Comparison of ENCODE assay signal across 17 cellular contexts in the genomic region with DNA sequence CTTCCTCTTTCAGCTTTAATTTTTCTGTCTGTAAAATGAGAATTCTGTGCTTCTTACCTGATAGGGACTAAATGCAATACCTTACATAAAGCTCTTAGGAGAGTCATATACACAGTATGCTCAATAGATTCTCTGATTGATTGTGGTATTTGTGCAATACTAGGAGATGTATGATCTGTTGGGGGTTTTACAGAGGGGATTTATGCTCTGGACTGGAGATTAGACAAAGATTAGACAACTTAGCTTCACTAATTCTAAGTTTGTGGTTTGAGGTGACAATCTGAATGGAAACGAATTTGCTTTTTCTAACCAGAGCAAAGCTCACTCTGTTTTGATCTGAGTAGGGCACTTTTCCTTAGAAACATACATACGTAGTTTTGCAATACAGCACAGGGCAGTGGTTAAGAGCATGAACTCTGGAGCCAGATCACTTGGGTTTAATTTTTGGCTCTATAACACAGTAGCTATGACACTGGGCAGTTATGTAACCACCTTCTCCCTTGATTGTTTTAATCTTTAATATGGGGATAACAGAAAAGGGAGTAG.
A peak's percentile ranks its signal among the peaks of the same experiment; 100 is the strongest.
DNase-seq lines count a peak whose midpoint lies in the region; ATAC-seq and TF ChIP-seq lines count a peak whose summit lies in the region.
"Had no signal": no experiment of that assay in that cellular context is flagged by ENCODE, and none has a peak within 500 bp of the region (broad histone marks: within the 10 kb centered on the region; RNA-seq: fewer than 3 reads in every experiment).

No MANE protein-coding gene starts in this region.

- peaks cover 0 to 14% (median 0%) of the 10 kb centered on the region in 4 donors for H3K4me1 ChIP-seq in right lobe of liver
- H3K4me1 ChIP-seq in right cardiac atrium (ENCODE audit: control insufficient read depth, insufficient read depth, low read length): no peaks in the 10 kb centered on the region
- H3K4me1 ChIP-seq: Caco-2 had no signal

- H3K4me3 ChIP-seq in right lobe of liver (no peak overlapping the region), right cardiac atrium (ENCODE audit: low read length) (no peak overlapping the region)
- H3K4me3 ChIP-seq: HAP-1, PC-9 had no signal

- TF ChIP-seq POLR2A in right lobe of liver (IDR thresholded peaks at IDR 0.05): no peak

- H3K9me3 ChIP-seq in right lobe of liver (no peaks in the 10 kb centered on the region), right cardiac atrium (ENCODE audit: control insufficient read depth, low read length) (no peaks in the 10 kb centered on the region)
- H3K9me3 ChIP-seq: Caco-2, HAP-1 had no signal

- ATAC-seq in GM19463 (IDR thresholded peaks at IDR 0.05; ENCODE audit: unreplicated experiment) (peak; percentile 45), right lobe of liver (peak; percentile 82 to 95 (median 88)), right cardiac atrium (no peak), GM19023 (IDR thresholded peaks at IDR 0.05; ENCODE audit: unreplicated experiment) (no peak), GM21526 (IDR thresholded peaks at IDR 0.05; ENCODE audit: low FRiP score, unreplicated experiment) (no peak)

- no peak overlapping the region for H3K4me3 Mint-ChIP-seq in activated CD4-positive, alpha-beta T cell treated with anti-CD3 and anti-CD28 coated beads, Interleukin-2, amount 10 ng/mL, durations not matched to agents 24 days and 14 days
- H3K4me3 Mint-ChIP-seq in activated T-helper 1 cell treated with anti-CD3 and anti-CD28 coated beads, Interleukin-12 subunit alpha, Interleukin-12 subunit beta, Interleukin-2, Interleukin-4 antibody, amounts not matched to agents 30 ng/mL and 10 ng/mL and 1 ng/mL, durations not matched to agents 14 hours and 24 hours and 36 hours: no peak overlapping the region

- 15% methylated on average over 2 of the region's 2 CpGs for whole genome bisulfite sequencing in right lobe of liver (ENCODE audit: insufficient coverage, low coverage, low lambda C conversion rate, missing lambda C conversion rate)
- WGBS in right cardiac atrium: 82% methylated on average over 2 of the region's 2 CpGs

- H3K27ac ChIP-seq in right lobe of liver (peak overlapping the region in 1 of 3 donors; percentile 81), right cardiac atrium (ENCODE audit: low read length) (no peak overlapping the region)
- H3K27ac ChIP-seq: C4-2B, KMS-11, PC-9 had no signal

- H3K27me3 Mint-ChIP-seq in activated CD4-positive, alpha-beta T cell treated with anti-CD3 and anti-CD28 coated beads, Interleukin-2, amount 10 ng/mL, durations not matched to agents 24 days and 14 days: peaks cover 16% of the 10 kb centered on the region
- H3K27me3 Mint-ChIP-seq in activated T-helper 1 cell treated with anti-CD3 and anti-CD28 coated beads, Interleukin-12 subunit alpha, Interleukin-12 subunit beta, Interleukin-2, Interleukin-4 antibody, amounts not matched to agents 30 ng/mL and 10 ng/mL and 1 ng/mL, durations not matched to agents 14 hours and 24 hours and 36 hours (ENCODE audit: insufficient read depth): peaks cover 5% of the 10 kb centered on the region

- intact Hi-C loops in activated CD4-positive, alpha-beta T cell treated with anti-CD3 and anti-CD28 coated beads, Interleukin-2, amount 10 ng/mL, durations not matched to agents 24 days and 14 days (cut with micrococcal nuclease): no loop called here
- intact Hi-C loops in activated T-helper 1 cell treated with anti-CD3 and anti-CD28 coated beads, Interleukin-12 subunit alpha, Interleukin-12 subunit beta, Interleukin-2, Interleukin-4 antibody, amounts not matched to agents 30 ng/mL and 10 ng/mL and 1 ng/mL, durations not matched to agents 14 hours and 24 hours and 36 hours (cut with micrococcal nuclease): no loop called here
- intact Hi-C loops in right lobe of liver (cut with DNase I) (no loop called here), right cardiac atrium (cut with DNase I) (no loop called here)

- no peaks in the 10 kb centered on the region for H3K36me3 ChIP-seq in right lobe of liver
- H3K36me3 ChIP-seq: HAP-1 had no signal

- H3K36me3 Mint-ChIP-seq in activated CD4-positive, alpha-beta T cell treated with anti-CD3 and anti-CD28 coated beads, Interleukin-2, amount 10 ng/mL, durations not matched to agents 24 days and 14 days (ENCODE audit: low read depth): no peaks in the 10 kb centered on the region
- no peaks in the 10 kb centered on the region for H3K36me3 Mint-ChIP-seq in activated T-helper 1 cell treated with anti-CD3 and anti-CD28 coated beads, Interleukin-12 subunit alpha, Interleukin-12 subunit beta, Interleukin-2, Interleukin-4 antibody, amounts not matched to agents 30 ng/mL and 10 ng/mL and 1 ng/mL, durations not matched to agents 14 hours and 24 hours and 36 hours (ENCODE audit: low read depth)

- peak overlapping the region; percentile 7 for H3K27ac Mint-ChIP-seq in activated CD4-positive, alpha-beta T cell treated with anti-CD3 and anti-CD28 coated beads, Interleukin-2, amount 10 ng/mL, durations not matched to agents 24 days and 14 days
- H3K27ac Mint-ChIP-seq in activated T-helper 1 cell treated with anti-CD3 and anti-CD28 coated beads, Interleukin-12 subunit alpha, Interleukin-12 subunit beta, Interleukin-2, Interleukin-4 antibody, amounts not matched to agents 30 ng/mL and 10 ng/mL and 1 ng/mL, durations not matched to agents 14 hours and 24 hours and 36 hours: peak overlapping the region; percentile 0

- H3K4me1 Mint-ChIP-seq in activated CD4-positive, alpha-beta T cell treated with anti-CD3 and anti-CD28 coated beads, Interleukin-2, amount 10 ng/mL, durations not matched to agents 24 days and 14 days: peaks cover 9% of the 10 kb centered on the region
- peaks cover 8% of the 10 kb centered on the region for H3K4me1 Mint-ChIP-seq in activated T-helper 1 cell treated with anti-CD3 and anti-CD28 coated beads, Interleukin-12 subunit alpha, Interleukin-12 subunit beta, Interleukin-2, Interleukin-4 antibody, amounts not matched to agents 30 ng/mL and 10 ng/mL and 1 ng/mL, durations not matched to agents 14 hours and 24 hours and 36 hours (ENCODE audit: low read depth)

- TF ChIP-seq CTCF in right lobe of liver (IDR thresholded peaks at IDR 0.05): no peak

- H3K27me3 ChIP-seq in right lobe of liver: no peaks in the 10 kb centered on the region
- no peaks in the 10 kb centered on the region for H3K27me3 ChIP-seq in right cardiac atrium (ENCODE audit: control insufficient read depth, insufficient read depth)

- DNase-seq in activated CD4-positive, alpha-beta T cell treated with anti-CD3 and anti-CD28 coated beads, Interleukin-2, amount 10 ng/mL, durations not matched to agents 24 days and 14 days: no peak
- no peak for DNase-seq in activated CD4-positive, alpha-beta T cell treated with anti-CD3 and anti-CD28 coated beads, Interleukin-2, amount 50 U/mL, for 1 hour
- DNase-seq in activated T-helper 1 cell treated with anti-CD3 and anti-CD28 coated beads, Interleukin-12 subunit alpha, Interleukin-12 subunit beta, Interleukin-2, Interleukin-4 antibody, amounts not matched to agents 30 ng/mL and 10 ng/mL and 1 ng/mL, durations not matched to agents 14 hours and 24 hours and 36 hours (ENCODE audit: low spot score): no peak
- DNase-seq in right lobe of liver (no peak), right cardiac atrium (no peak)
- DNase-seq: Caco-2, DMS53, NCI-H1092, NCI-H2107, NCI-H226, PC-9 had no signal

- no peaks in the 10 kb centered on the region for H3K9me3 Mint-ChIP-seq in activated CD4-positive, alpha-beta T cell treated with anti-CD3 and anti-CD28 coated beads, Interleukin-2, amount 10 ng/mL, durations not matched to agents 24 days and 14 days
- H3K9me3 Mint-ChIP-seq in activated T-helper 1 cell treated with anti-CD3 and anti-CD28 coated beads, Interleukin-12 subunit alpha, Interleukin-12 subunit beta, Interleukin-2, Interleukin-4 antibody, amounts not matched to agents 30 ng/mL and 10 ng/mL and 1 ng/mL, durations not matched to agents 14 hours and 24 hours and 36 hours: no peaks in the 10 kb centered on the region

Comparison
In these comparisons a context has a peak if more than half of its experiments do, and no peak if none do; other contexts are left out.
1. ATAC-seq: peak in GM19463 (single experiment) and right lobe of liver (4 of 4); none in right cardiac atrium (0 of 2), GM19023 (single experiment) and GM21526 (single experiment).